12 cellular contexts compared by ENCODE assay signal in genomic region chr22:37420656-37421467, GRCh38. TPM values are rescaled to one million over a fixed set of nuclear protein-coding genes. Genes with fewer than 3 reads are reported as not detected.
DNase-seq lines count a peak whose midpoint lies in the region; ATAC-seq and TF ChIP-seq lines count a peak whose summit lies in the region.
"Had no signal": no experiment of that assay in that cellular context is flagged by ENCODE, and none has a peak within 500 bp of the region (broad histone marks: within the 10 kb centered on the region; RNA-seq: fewer than 3 reads in every experiment).

No MANE protein-coding gene starts in this region.

- H3K4me1 ChIP-seq in iPS DF 6.9 (ENCODE audit: control insufficient read depth, insufficient read depth, low read length) (peaks cover 9% of the 10 kb centered on the region), suprapubic skin (peaks cover 24% of the 10 kb centered on the region)

- no peaks in the 10 kb centered on the region for H3K36me3 ChIP-seq in iPS DF 6.9 (ENCODE audit: control insufficient read depth, insufficient read depth, low read length)
- H3K36me3 ChIP-seq in suprapubic skin = no peaks in the 10 kb centered on the region
- H3K36me3 ChIP-seq: right lobe of liver had no signal

- H3K27ac Mint-ChIP-seq in activated T-cell treated with anti-CD3 and anti-CD28 coated beads, Interleukin-2, amount 50 U/mL, for 72 hours = no peak overlapping the region
- no peak overlapping the region for H3K27ac Mint-ChIP-seq in activated CD8-positive, alpha-beta T cell treated with anti-CD3 and anti-CD28 coated beads for 36 hours

- ATAC-seq in activated T-cell treated with anti-CD3 and anti-CD28 coated beads, Interleukin-2, amount 50 U/mL, for 72 hours (replicated peaks in 1 of 2) = no peak
- ATAC-seq in activated CD8-positive, alpha-beta T cell treated with anti-CD3 and anti-CD28 coated beads for 36 hours = no peak
- no peak for ATAC-seq in GM18502 (IDR thresholded peaks at IDR 0.05; ENCODE audit: poor library complexity, unreplicated experiment)
- ATAC-seq: K562 had no signal

- TF ChIP-seq CTCF in activated CD8-positive, alpha-beta T cell treated with anti-CD3 and anti-CD28 coated beads for 36 hours (IDR thresholded peaks at IDR 0.05) = no peak
- no peak for TF ChIP-seq CTCF in suprapubic skin (IDR thresholded peaks at IDR 0.05)

- H3K27me3 ChIP-seq in iPS DF 6.9 (ENCODE audit: control insufficient read depth, insufficient read depth, low read length) (peaks cover under 1% of the 10 kb centered on the region; the same call in 1 of the 2 replicates), suprapubic skin (peaks cover 98% of the 10 kb centered on the region)

- POLR2A ChIA-PET in activated CD8-positive, alpha-beta T cell treated with anti-CD3 and anti-CD28 coated beads for 36 hours (lab: Charles Lee) = no interaction called here

- intact Hi-C loops in activated CD8-positive, alpha-beta T cell treated with anti-CD3 and anti-CD28 coated beads for 36 hours (cut with micrococcal nuclease) = no loop called here

- H3K27ac ChIP-seq in iPS DF 6.9 (ENCODE audit: low read length) (no peak overlapping the region), suprapubic skin (no peak overlapping the region)
- H3K27ac ChIP-seq: right lobe of liver had no signal

- peak overlapping the region; percentile 31; the same call in 1 of the 2 replicates for H3K4me3 ChIP-seq in iPS DF 6.9 (ENCODE audit: low read length)
- peak overlapping the region; percentile 40 for H3K4me3 ChIP-seq in suprapubic skin
- H3K4me3 ChIP-seq: K562, right lobe of liver had no signal

- H3K9me3 Mint-ChIP-seq in activated T-cell treated with anti-CD3 and anti-CD28 coated beads, Interleukin-2, amount 50 U/mL, for 72 hours = no peaks in the 10 kb centered on the region
- no peaks in the 10 kb centered on the region for H3K9me3 Mint-ChIP-seq in activated CD8-positive, alpha-beta T cell treated with anti-CD3 and anti-CD28 coated beads for 36 hours

- DNase-seq in activated T-cell treated with anti-CD3 and anti-CD28 coated beads, Interleukin-2, amount 50 U/mL, for 72 hours = no peak
- no peak for DNase-seq in activated T-cell treated with anti-CD3 and anti-CD28 coated beads, Interleukin-2, amount 50 U/mL, for 48 hours
- no peak for DNase-seq in activated CD8-positive, alpha-beta T cell treated with anti-CD3 and anti-CD28 coated beads for 36 hours
- DNase-seq in iPS DF 6.9 (ENCODE audit: low read depth, low spot score) (no peak), suprapubic skin (ENCODE audit: low spot score in 2 of 2) (no peak), hepatic stellate cell (ENCODE audit: low spot score) (no peak), SHP77 treated with DMSO at 0.1 percent for 48 hours (lab: John Stamatoyannopoulos, UW) (no peak)
- DNase-seq: activated CD4-positive, CD25-positive, alpha-beta regulatory T cell; DMS153; right lobe of liver had no signal

- peaks cover 80% of the 10 kb centered on the region for H3K27me3 Mint-ChIP-seq in activated T-cell treated with anti-CD3 and anti-CD28 coated beads, Interleukin-2, amount 50 U/mL, for 72 hours (ENCODE audit: low read depth)
- peaks cover 51% of the 10 kb centered on the region for H3K27me3 Mint-ChIP-seq in activated CD8-positive, alpha-beta T cell treated with anti-CD3 and anti-CD28 coated beads for 36 hours

- TF ChIP-seq EP300 in suprapubic skin (IDR thresholded peaks at IDR 0.05) = no peak

- peak overlapping the region; percentile 82 to 90 for H3K4me3 Mint-ChIP-seq in activated T-cell treated with anti-CD3 and anti-CD28 coated beads, Interleukin-2, amount 50 U/mL, for 72 hours
- peak overlapping the region; percentile 59 for H3K4me3 Mint-ChIP-seq in activated CD8-positive, alpha-beta T cell treated with anti-CD3 and anti-CD28 coated beads for 36 hours

- WGBS in iPS DF 6.9 (ENCODE audit: insufficient coverage, insufficient read length) = no CpG with 5 or more reads among the region's 21 CpGs
- 30% methylated on average over 10 of the region's 21 CpGs for WGBS in suprapubic skin

- CTCF ChIA-PET in activated CD8-positive, alpha-beta T cell treated with anti-CD3 and anti-CD28 coated beads for 36 hours (lab: Charles Lee) = interaction anchor here (0.9 kb wide), 1 partner anchor 11 kb away, joined by 3 read pairs; no protein-coding TSS in a partner anchor

- H3K9me3 ChIP-seq in iPS DF 6.9 (ENCODE audit: control insufficient read depth, insufficient read depth, low read length) (no peaks in the 10 kb centered on the region), suprapubic skin (no peaks in the 10 kb centered on the region)
- H3K9me3 ChIP-seq: right lobe of liver had no signal

- no peak for TF ChIP-seq POLR2A in suprapubic skin (IDR thresholded peaks at IDR 0.05)

- no peaks in the 10 kb centered on the region for H3K36me3 Mint-ChIP-seq in activated T-cell treated with anti-CD3 and anti-CD28 coated beads, Interleukin-2, amount 50 U/mL, for 72 hours (ENCODE audit: insufficient read depth in 2 of 2)
- no peaks in the 10 kb centered on the region for H3K36me3 Mint-ChIP-seq in activated CD8-positive, alpha-beta T cell treated with anti-CD3 and anti-CD28 coated beads for 36 hours (ENCODE audit: low read depth)

- H3K4me1 Mint-ChIP-seq in activated T-cell treated with anti-CD3 and anti-CD28 coated beads, Interleukin-2, amount 50 U/mL, for 72 hours (ENCODE audit: low read depth) = peaks cover 35% of the 10 kb centered on the region
- peaks cover 31% of the 10 kb centered on the region for H3K4me1 Mint-ChIP-seq in activated CD8-positive, alpha-beta T cell treated with anti-CD3 and anti-CD28 coated beads for 36 hours (ENCODE audit: low read depth)

RNA-seq across cellular contexts. Expression of gene ELFN2, which starts 6.4 kb away (rescaled TPM):
- total RNA-seq in activated T-cell treated with anti-CD3 and anti-CD28 coated beads, Interleukin-2, amount 50 U/mL, for 72 hours = under 1 TPM; 0.58 to 0.62 TPM
- total RNA-seq in activated CD8-positive, alpha-beta T cell treated with anti-CD3 and anti-CD28 coated beads for 36 hours = under 1 TPM; 0.51 to 0.52 TPM
- total RNA-seq in suprapubic skin = under 1 TPM; 0.10 to 0.59 (median 0.31) TPM
- total RNA-seq: K562 had no signal
